In the genomic region with DNA sequence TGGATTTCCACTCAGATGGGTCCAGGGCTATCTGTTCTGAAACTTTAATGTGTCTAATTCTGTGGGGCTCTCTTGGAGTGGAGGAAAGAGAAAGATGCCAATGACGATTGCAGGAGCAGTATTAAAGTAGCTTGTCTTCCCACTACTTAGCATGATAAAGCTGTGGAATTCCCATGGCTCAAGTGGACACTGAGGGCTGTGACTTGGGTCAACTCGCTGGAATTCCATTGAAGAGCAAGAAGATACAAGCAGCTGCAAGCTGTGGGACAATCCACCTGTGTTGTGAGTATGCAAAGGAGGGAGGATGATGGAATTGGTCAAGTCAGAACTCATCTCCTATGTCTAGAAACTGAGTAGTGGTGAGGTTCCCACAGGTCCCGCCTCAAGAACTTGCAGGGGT, we compare ENCODE assay signal across 33 cellular contexts.
"Had no signal": no experiment of that assay in that cellular context is flagged by ENCODE, and none has a peak within 500 bp of the region (broad histone marks: within the 10 kb centered on the region; RNA-seq: fewer than 3 reads in every experiment).

No MANE protein-coding gene starts in this region.

- H3K4me1 ChIP-seq: adrenal gland, body of pancreas, breast epithelium had no signal

- FAIRE-seq: astrocyte, TTC549 had no signal

- H3K4me3 ChIP-seq: adrenal gland, body of pancreas, breast epithelium had no signal

- H3K36me3 ChIP-seq: adrenal gland, brain microvascular endothelial cell, breast epithelium had no signal

- H3K4me1 Mint-ChIP-seq: activated CD4-positive, alpha-beta memory T cell treated with anti-CD3 and anti-CD28 coated beads, Interleukin-2, amount 10 ng/mL, durations not matched to agents 7 days and 5 days; activated CD4-positive, alpha-beta T cell treated with anti-CD3 and anti-CD28 coated beads for 36 hours; activated CD4-positive, alpha-beta T cell treated with anti-CD3 and anti-CD28 coated beads, Interleukin-2, amount 10 ng/mL, durations not matched to agents 7 days and 5 days; activated CD8-positive, alpha-beta memory T cell treated with anti-CD3 and anti-CD28 coated beads, Interleukin-2, amount 10 ng/mL, durations not matched to agents 7 days and 5 days; activated naive CD4-positive, alpha-beta T cell treated with anti-CD3 and anti-CD28 coated beads, Interleukin-2, amount 10 ng/mL, durations not matched to agents 7 days and 5 days; activated naive CD8-positive, alpha-beta T cell treated with anti-CD3 and anti-CD28 coated beads for 36 hours; T-cell; T-helper 17 cell had no signal

- H3K36me3 Mint-ChIP-seq: activated CD8-positive, alpha-beta memory T cell treated with anti-CD3 and anti-CD28 coated beads, Interleukin-2, amount 10 ng/mL, durations not matched to agents 7 days and 5 days; activated naive CD4-positive, alpha-beta T cell treated with anti-CD3 and anti-CD28 coated beads, Interleukin-2, amount 10 ng/mL, durations not matched to agents 7 days and 5 days; activated naive CD4-positive, alpha-beta T cell treated with anti-CD3 and anti-CD28 coated beads, Interleukin-2, amount 50 U/mL, for 72 hours; activated naive CD8-positive, alpha-beta T cell treated with anti-CD3 and anti-CD28 coated beads for 36 hours; T-cell had no signal

- H3K27me3 ChIP-seq: adrenal gland, body of pancreas, brain microvascular endothelial cell, breast epithelium had no signal

- H3K27me3 Mint-ChIP-seq: activated CD4-positive, alpha-beta memory T cell treated with anti-CD3 and anti-CD28 coated beads, Interleukin-2, amount 10 ng/mL, durations not matched to agents 7 days and 5 days; activated CD4-positive, alpha-beta T cell treated with anti-CD3 and anti-CD28 coated beads for 36 hours; activated CD4-positive, alpha-beta T cell treated with anti-CD3 and anti-CD28 coated beads, Interleukin-2, amount 10 ng/mL, durations not matched to agents 7 days and 5 days; activated CD8-positive, alpha-beta memory T cell treated with anti-CD3 and anti-CD28 coated beads, Interleukin-2, amount 10 ng/mL, durations not matched to agents 7 days and 5 days; activated naive CD4-positive, alpha-beta T cell treated with anti-CD3 and anti-CD28 coated beads, Interleukin-2, amount 10 ng/mL, durations not matched to agents 7 days and 5 days; activated naive CD8-positive, alpha-beta T cell treated with anti-CD3 and anti-CD28 coated beads for 36 hours; activated T-cell treated with anti-CD3 and anti-CD28 coated beads, Interleukin-2, amount 50 U/mL, for 24 hours; T-cell; T-helper 17 cell had no signal

- H3K9me3 ChIP-seq: adrenal gland, body of pancreas had no signal

- ATAC-seq: activated CD4-positive, alpha-beta T cell treated with anti-CD3 and anti-CD28 coated beads for 36 hours; activated CD4-positive, CD25-positive, alpha-beta regulatory T cell treated with anti-CD3 and anti-CD28 coated beads, Interleukin-2, amount 50 U/mL, for 24 hours; activated CD8-positive, alpha-beta memory T cell treated with anti-CD3 and anti-CD28 coated beads, Interleukin-2, amount 10 ng/mL, durations not matched to agents 7 days and 5 days; activated CD8-positive, alpha-beta T cell treated with anti-CD3 and anti-CD28 coated beads, Interleukin-2, amount 10 ng/mL, durations not matched to agents 7 days and 5 days; activated naive CD4-positive, alpha-beta T cell treated with anti-CD3 and anti-CD28 coated beads, Interleukin-2, amount 50 U/mL, for 72 hours; body of pancreas; T-cell; T-helper 17 cell had no signal

- DNase-seq: activated CD4-positive, alpha-beta memory T cell treated with anti-CD3 and anti-CD28 coated beads, Interleukin-2, amount 10 ng/mL, durations not matched to agents 7 days and 5 days; activated CD4-positive, alpha-beta T cell treated with anti-CD3 and anti-CD28 coated beads for 1 hour; activated CD4-positive, alpha-beta T cell treated with anti-CD3 and anti-CD28 coated beads for 36 hours; activated CD4-positive, alpha-beta T cell treated with anti-CD3 and anti-CD28 coated beads for 48 hours; activated CD4-positive, alpha-beta T cell treated with anti-CD3 and anti-CD28 coated beads, Interleukin-2, amount 10 ng/mL, durations not matched to agents 7 days and 5 days; activated CD4-positive, alpha-beta T cell treated with anti-CD3 and anti-CD28 coated beads, Interleukin-2, amount 50 U/mL, for 48 hours; activated CD4-positive, CD25-positive, alpha-beta regulatory T cell; activated CD8-positive, alpha-beta memory T cell treated with anti-CD3 and anti-CD28 coated beads for 24 hours; activated CD8-positive, alpha-beta memory T cell treated with anti-CD3 and anti-CD28 coated beads, Interleukin-2, amount 10 ng/mL, durations not matched to agents 7 days and 5 days; activated CD8-positive, alpha-beta memory T cell treated with anti-CD3 and anti-CD28 coated beads, Interleukin-2, amount 50 U/mL, for 48 hours; activated CD8-positive, alpha-beta T cell treated with anti-CD3 and anti-CD28 coated beads, Interleukin-2, amount 10 ng/mL, durations not matched to agents 7 days and 5 days; activated effector memory CD4-positive, alpha-beta T cell treated with Interleukin-2 at 50 U/mL for 16 hours; activated gamma-delta T cell; activated naive CD4-positive, alpha-beta T cell treated with anti-CD3 and anti-CD28 coated beads, Interleukin-2, amount 10 ng/mL, durations not matched to agents 7 days and 5 days; activated naive CD4-positive, alpha-beta T cell treated with Interleukin-2 at 50 U/mL for 16 hours; activated naive CD8-positive, alpha-beta T cell treated with anti-CD3 and anti-CD28 coated beads for 36 hours; activated T-cell treated with anti-CD3 and anti-CD28 coated beads, Interleukin-2, amount 50 U/mL, for 24 hours; activated T-cell treated with anti-CD3 and anti-CD28 coated beads, Interleukin-2, amount 50 U/mL, for 48 hours; adrenal gland; amniotic stem cell; aorta; body of pancreas; brain microvascular endothelial cell; central memory CD4-positive, alpha-beta T cell; T-cell; T-helper 17 cell had no signal

- H3K9me3 Mint-ChIP-seq: activated CD4-positive, alpha-beta T cell treated with anti-CD3 and anti-CD28 coated beads, Interleukin-2, amount 10 ng/mL, durations not matched to agents 7 days and 5 days had no signal

- H3K27ac Mint-ChIP-seq: activated CD4-positive, alpha-beta memory T cell treated with anti-CD3 and anti-CD28 coated beads, Interleukin-2, amount 10 ng/mL, durations not matched to agents 7 days and 5 days; activated CD4-positive, alpha-beta T cell treated with anti-CD3 and anti-CD28 coated beads for 36 hours; activated CD4-positive, alpha-beta T cell treated with anti-CD3 and anti-CD28 coated beads, Interleukin-2, amount 10 ng/mL, durations not matched to agents 7 days and 5 days; activated CD8-positive, alpha-beta memory T cell treated with anti-CD3 and anti-CD28 coated beads, Interleukin-2, amount 10 ng/mL, durations not matched to agents 7 days and 5 days; activated CD8-positive, alpha-beta T cell treated with anti-CD3 and anti-CD28 coated beads, Interleukin-2, amount 10 ng/mL, durations not matched to agents 7 days and 5 days; activated naive CD4-positive, alpha-beta T cell treated with anti-CD3 and anti-CD28 coated beads, Interleukin-2, amount 10 ng/mL, durations not matched to agents 7 days and 5 days; activated naive CD4-positive, alpha-beta T cell treated with anti-CD3 and anti-CD28 coated beads, Interleukin-2, amount 50 U/mL, for 72 hours; activated naive CD8-positive, alpha-beta T cell treated with anti-CD3 and anti-CD28 coated beads for 36 hours; activated T-cell treated with anti-CD3 and anti-CD28 coated beads, Interleukin-2, amount 50 U/mL, for 24 hours; activated T-helper 2 cell treated with anti-CD3 and anti-CD28 coated beads, Interferon-gamma antibody, Interleukin-2, Interleukin-4, amounts not matched to agents 10 μg/mL and 5 μg/mL and 100 μg/mL, durations not matched to agents 14 hours and 24 hours and 36 hours; T-cell; T-helper 17 cell had no signal

- H3K27ac ChIP-seq: adrenal gland, body of pancreas, brain microvascular endothelial cell, breast epithelium, VCaP had no signal

- H3K4me3 Mint-ChIP-seq: activated CD4-positive, alpha-beta memory T cell treated with anti-CD3 and anti-CD28 coated beads, Interleukin-2, amount 10 ng/mL, durations not matched to agents 7 days and 5 days; activated CD4-positive, alpha-beta T cell treated with anti-CD3 and anti-CD28 coated beads for 36 hours; activated CD4-positive, alpha-beta T cell treated with anti-CD3 and anti-CD28 coated beads, Interleukin-2, amount 10 ng/mL, durations not matched to agents 7 days and 5 days; activated CD8-positive, alpha-beta memory T cell treated with anti-CD3 and anti-CD28 coated beads, Interleukin-2, amount 10 ng/mL, durations not matched to agents 7 days and 5 days; activated CD8-positive, alpha-beta T cell treated with anti-CD3 and anti-CD28 coated beads, Interleukin-2, amount 10 ng/mL, durations not matched to agents 7 days and 5 days; activated naive CD4-positive, alpha-beta T cell treated with anti-CD3 and anti-CD28 coated beads, Interleukin-2, amount 10 ng/mL, durations not matched to agents 7 days and 5 days; activated naive CD8-positive, alpha-beta T cell treated with anti-CD3 and anti-CD28 coated beads for 36 hours; activated T-cell treated with anti-CD3 and anti-CD28 coated beads, Interleukin-2, amount 50 U/mL, for 24 hours; T-cell; T-helper 17 cell had no signal
